19 cellular contexts compared by ENCODE assay signal in genomic region chr3:37392957-37393356, GRCh38. TPM values are rescaled to one million over a fixed set of nuclear protein-coding genes. Genes with fewer than 3 reads are reported as not detected.
A peak's percentile ranks its signal among the peaks of the same experiment; 100 is the strongest.
DNase-seq lines count a peak whose midpoint lies in the region; ATAC-seq and TF ChIP-seq lines count a peak whose summit lies in the region.
"Had no signal": no experiment of that assay in that cellular context is flagged by ENCODE, and none has a peak within 500 bp of the region (broad histone marks: within the 10 kb centered on the region; RNA-seq: fewer than 3 reads in every experiment).

No MANE protein-coding gene starts in this region.

- no peaks in the 10 kb centered on the region for H3K36me3 ChIP-seq in neutrophil
- H3K36me3 ChIP-seq in gastroesophageal sphincter, result peaks cover 0 to 37% of the 10 kb centered on the region in 2 donors
- H3K36me3 ChIP-seq: BE2C had no signal

- TF ChIP-seq CTCF in neutrophil (IDR thresholded peaks at IDR 0.05) (no peak), gastroesophageal sphincter (IDR thresholded peaks at IDR 0.05) (no peak)

- ATAC-seq in GM18511 (IDR thresholded peaks at IDR 0.05; ENCODE audit: unreplicated experiment) (peak; percentile 75), HG03097 (IDR thresholded peaks at IDR 0.05; ENCODE audit: low FRiP score, unreplicated experiment) (peak; percentile 59), gastroesophageal sphincter (no peak)
- ATAC-seq: A549 had no signal

- peaks cover 56 to 67% of the 10 kb centered on the region in 2 experiments for H3K4me1 ChIP-seq in neutrophil (ENCODE audit: control insufficient read depth in 1 of 2, insufficient read depth in 1 of 2, low read depth in 1 of 2, low read length in 1 of 2)
- no peaks in the 10 kb centered on the region for H3K4me1 ChIP-seq in gastroesophageal sphincter
- H3K4me1 ChIP-seq: A549, BE2C had no signal

- no peaks in the 10 kb centered on the region for H3K27me3 ChIP-seq in neutrophil
- no peaks in the 10 kb centered on the region for H3K27me3 ChIP-seq in gastroesophageal sphincter
- H3K27me3 ChIP-seq: BE2C; BLaER1 treated with 17β-estradiol and CSF1 and Interleukin-3, amounts not matched to agents 10 nM and 100 nM had no signal

- H3K9me3 ChIP-seq in neutrophil (no peaks in the 10 kb centered on the region), gastroesophageal sphincter (no peaks in the 10 kb centered on the region)
- H3K9me3 ChIP-seq: A549, BE2C had no signal

- peak overlapping the region; percentile 15 for H3K27ac ChIP-seq in neutrophil
- H3K27ac ChIP-seq in gastroesophageal sphincter, result no peak overlapping the region
- H3K27ac ChIP-seq: A549; BLaER1 treated with 17β-estradiol and CSF1 and Interleukin-3, amounts not matched to agents 10 nM and 100 nM; GM23248 had no signal

- H3K4me3 ChIP-seq in neutrophil (ENCODE audit: low read depth in 1 of 2, low read length in 1 of 2), result no peak overlapping the region
- no peak overlapping the region for H3K4me3 ChIP-seq in gastroesophageal sphincter
- H3K4me3 ChIP-seq: A549; BLaER1 treated with 17β-estradiol and CSF1 and Interleukin-3, amounts not matched to agents 10 nM and 100 nM; GM23248 had no signal

- no peak for TF ChIP-seq EP300 in gastroesophageal sphincter (IDR thresholded peaks at IDR 0.05)

- TF ChIP-seq POLR2A in gastroesophageal sphincter (IDR thresholded peaks at IDR 0.05), result no peak

- DNase-seq in NCI-H510A (lab: John Stamatoyannopoulos, UW) (no peak), occipital lobe (lab: John Stamatoyannopoulos, UW) (no peak)
- DNase-seq: 8988T; ACHN; AML-193; BE2C; CD4-positive, alpha-beta T cell; CD8-positive, alpha-beta memory T cell; DMS153; DND-41; GM23248; H7; HCEC 1CT had no signal

- WGBS in gastroesophageal sphincter (ENCODE audit: low coverage in 1 of 2), 2 donors, result 100% methylated on average over 1 of the region's 1 CpG; no CpG with 5 or more reads in 1 of the 2 donors

RNA-seq across cellular contexts. Expression of gene ITGA9, which starts 59.0 kb away (rescaled TPM):
- total RNA-seq in gastroesophageal sphincter (10 to 100 TPM; 60.0 to 95.6 (median 70.6) TPM), occipital lobe (4.4 TPM)
- total RNA-seq: CD4-positive, alpha-beta T cell had no signal

Comparison
In these comparisons a context has a peak if more than half of its experiments do, and no peak if none do; other contexts are left out.
1. RNA of gene ITGA9, which starts 59.0 kb away (total RNA-seq): 60.0 to 95.6 TPM in gastroesophageal sphincter; 4.4 TPM in occipital lobe (single experiment); every median in the first group is over 10 times any median in the second.